In the genomic region with DNA sequence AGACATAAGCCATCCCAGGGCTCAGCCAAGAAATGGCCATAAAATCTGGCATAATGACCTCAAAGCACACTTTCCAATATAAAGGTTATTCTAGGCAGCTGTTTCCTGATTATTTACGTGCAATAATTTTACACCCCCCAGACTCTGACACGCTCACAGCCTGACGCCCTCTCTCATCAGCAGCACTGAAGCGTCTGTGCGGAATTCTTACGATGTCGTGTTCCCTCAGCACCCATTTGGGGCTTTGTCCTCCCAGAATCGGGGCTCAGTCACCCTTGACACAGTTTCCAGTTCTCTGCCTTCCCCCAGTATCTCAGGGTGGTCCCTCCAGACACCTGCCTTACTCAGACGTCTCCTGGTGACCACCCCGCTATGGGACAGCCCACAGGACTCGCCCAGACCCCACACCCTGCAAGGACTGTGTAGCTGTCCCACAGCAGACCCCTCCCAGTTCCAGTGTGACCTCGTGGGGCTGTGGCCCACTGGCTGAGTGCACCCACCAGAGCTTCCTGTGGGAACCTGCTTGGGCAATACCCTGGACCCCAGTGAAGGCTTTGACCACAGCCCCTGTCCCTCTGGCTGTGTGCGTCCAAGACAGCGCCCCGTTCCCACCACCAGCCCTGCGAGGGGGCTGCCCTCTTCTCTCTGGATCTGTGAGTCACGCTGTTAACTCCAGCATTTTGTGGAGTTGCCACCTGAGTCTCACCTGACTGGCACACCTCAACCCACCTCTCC, we compare ENCODE assay signal across 16 cellular contexts.
A peak's percentile ranks its signal among the peaks of the same experiment; 100 is the strongest.
DNase-seq lines count a peak whose midpoint lies in the region; TF ChIP-seq lines count a peak whose summit lies in the region.
"Had no signal": no experiment of that assay in that cellular context is flagged by ENCODE, and none has a peak within 500 bp of the region (broad histone marks: within the 10 kb centered on the region; RNA-seq: fewer than 3 reads in every experiment).

No MANE protein-coding gene starts in this region.

- no peaks in the 10 kb centered on the region for H3K79me2 ChIP-seq in OCI-LY7 (ENCODE audit: insufficient read depth, low read depth, low read length)

- no peaks in the 10 kb centered on the region for H3K79me1 ChIP-seq in mesenchymal stem cell (replicated peaks; ENCODE audit: low read length, poor library complexity, severe bottlenecking)

- CTCF ChIA-PET in OCI-LY7 (lab: Charles Lee; ENCODE audit: unreplicated experiment) = no interaction called here

- no peaks in the 10 kb centered on the region for H4K20me1 ChIP-seq in OCI-LY7 (ENCODE audit: insufficient read depth, low read length)

- peak overlapping the region; percentile 45 for H3K27ac Mint-ChIP-seq in chondrocyte (ENCODE audit: unreplicated experiment)
- no peak overlapping the region for H3K27ac Mint-ChIP-seq in progenitor cell of endocrine pancreas
- H3K27ac Mint-ChIP-seq: CD8-positive, alpha-beta memory T cell had no signal

- H3K23ac ChIP-seq in mesenchymal stem cell (ENCODE audit: low read length in 2 of 2) = no peak overlapping the region

- peaks cover 14% of the 10 kb centered on the region for H3K9me3 ChIP-seq in mesenchymal stem cell (ENCODE audit: control insufficient read depth, low read length)
- H3K9me3 ChIP-seq in skeletal muscle tissue (ENCODE audit: control insufficient read depth in 3 of 3, low read length in 3 of 3) = no peaks in the 10 kb centered on the region
- no peaks in the 10 kb centered on the region for H3K9me3 ChIP-seq in OCI-LY7 (ENCODE audit: low read length)
- H3K9me3 ChIP-seq: BE2C, HAP-1 had no signal

- no peak overlapping the region for H2BK120ac ChIP-seq in mesenchymal stem cell (ENCODE audit: low read depth, low read length)

- no peak overlapping the region for H2AFZ ChIP-seq in mesenchymal stem cell (ENCODE audit: low read depth, low read length)
- H2AFZ ChIP-seq in OCI-LY7 (ENCODE audit: low read length) = no peak overlapping the region

- peak overlapping the region in 1 of 2 experiments; percentile 13 for H3K18ac ChIP-seq in mesenchymal stem cell (ENCODE audit: low read depth in 1 of 2, low read length in 2 of 2)

- no peak overlapping the region for H3K9ac ChIP-seq in mesenchymal stem cell (ENCODE audit: low read length)
- no peak overlapping the region for H3K9ac ChIP-seq in skeletal muscle tissue (ENCODE audit: low read depth in 1 of 3, low read length in 3 of 3)

- intact Hi-C loops in OCI-LY7 (cut with micrococcal nuclease; ENCODE audit: unreplicated experiment) = no loop called here

- DNase-seq in HL-60 (ENCODE audit: low read depth in 1 of 2, low spot score in 1 of 2) (no peak), chondrocyte (ENCODE audit: low spot score) (no peak), mesenchymal stem cell (no peak), NCI-H187 treated with DMSO at 0.1 percent for 48 hours (lab: John Stamatoyannopoulos, UW) (no peak), OCI-LY7 (ENCODE audit: low spot score) (no peak), COLO668 (lab: John Stamatoyannopoulos, UW; ENCODE audit: unreplicated experiment) (no peak), progenitor cell of endocrine pancreas (ENCODE audit: low spot score, unreplicated experiment) (no peak)
- DNase-seq: BE2C; CD8-positive, alpha-beta memory T cell; DND-41; GDM1; KG1; NCI-H146; NCI-H2081 treated with DMSO at 0.1 percent for 48 hours had no signal

- H2AK5ac ChIP-seq in mesenchymal stem cell (ENCODE audit: low read length, severe bottlenecking) = no peak overlapping the region

- H3K4me1 ChIP-seq in mesenchymal stem cell (ENCODE audit: control insufficient read depth, insufficient read depth, low read depth, low read length) (peaks cover 16% of the 10 kb centered on the region), skeletal muscle tissue (ENCODE audit: control insufficient read depth in 3 of 3, insufficient read depth in 3 of 3, low read length in 3 of 3) (peaks cover 20 to 31% (median 24%) of the 10 kb centered on the region in 3 donors), OCI-LY7 (ENCODE audit: insufficient read depth, low read length, poor library complexity, severe bottlenecking) (no peaks in the 10 kb centered on the region)
- H3K4me1 ChIP-seq: BE2C, HAP-1 had no signal

- no peak overlapping the region for H3K4ac ChIP-seq in mesenchymal stem cell (ENCODE audit: low read depth in 1 of 2, low read length in 2 of 2)

- no peak overlapping the region for H4K91ac ChIP-seq in mesenchymal stem cell (ENCODE audit: low read length)

- H2BK12ac ChIP-seq in mesenchymal stem cell (ENCODE audit: low read length in 2 of 2) = peak overlapping the region; percentile 18 to 82

- H3K36me3 ChIP-seq in mesenchymal stem cell (ENCODE audit: control insufficient read depth in 1 of 2, insufficient read depth in 2 of 2, low read depth in 1 of 2, low read length in 2 of 2) (peaks cover 0 to 2% of the 10 kb centered on the region in 2 experiments), skeletal muscle tissue (ENCODE audit: control insufficient read depth in 3 of 3, insufficient read depth in 3 of 3, low read length in 3 of 3) (no peaks in the 10 kb centered on the region), OCI-LY7 (ENCODE audit: insufficient read depth, low read length) (no peaks in the 10 kb centered on the region)
- H3K36me3 ChIP-seq: BE2C, HAP-1 had no signal

- H3K4me3 ChIP-seq in HL-60 (replicated peaks; ENCODE audit: insufficient read depth, low read length) (no peak overlapping the region), mesenchymal stem cell (ENCODE audit: insufficient read depth in 1 of 2, low read depth in 1 of 2, low read length in 2 of 2) (no peak overlapping the region), skeletal muscle tissue (ENCODE audit: low read length in 3 of 3) (no peak overlapping the region), OCI-LY7 (ENCODE audit: low read depth, low read length, poor library complexity, severe bottlenecking) (no peak overlapping the region)
- H3K4me3 ChIP-seq: HAP-1 had no signal

- TF ChIP-seq CTCF in HL-60 (IDR thresholded peaks at IDR 0.05; ENCODE audit: insufficient read depth, low read length) (no peak), chondrocyte (IDR thresholded peaks at IDR 0.05) (no peak), OCI-LY7 (conservative IDR thresholded peaks at IDR 0.05; ENCODE audit: low read length) (no peak), progenitor cell of endocrine pancreas (IDR thresholded peaks at IDR 0.05; ENCODE audit: unreplicated experiment) (no peak)

- peaks cover 16% of the 10 kb centered on the region for H3K9me3 Mint-ChIP-seq in chondrocyte (ENCODE audit: low read depth)
- peaks cover 13% of the 10 kb centered on the region for H3K9me3 Mint-ChIP-seq in progenitor cell of endocrine pancreas (ENCODE audit: low read depth)

- no peak overlapping the region for H3K4me3 Mint-ChIP-seq in chondrocyte (ENCODE audit: unreplicated experiment)
- H3K4me3 Mint-ChIP-seq in progenitor cell of endocrine pancreas (ENCODE audit: low read depth) = no peak overlapping the region
- H3K4me3 Mint-ChIP-seq: CD8-positive, alpha-beta memory T cell had no signal

- peak overlapping the region in 1 of 2 experiments; percentile 6 for H3K14ac ChIP-seq in mesenchymal stem cell (ENCODE audit: low read length in 2 of 2)

- BruUV-seq in OCI-LY7 (replicated peaks; lab: Mats Ljungman, UMichigan) = no TSS peak

- H2BK5ac ChIP-seq in mesenchymal stem cell (ENCODE audit: low read depth, low read length, poor library complexity, severe bottlenecking) = no peak overlapping the region

- POLR2A ChIA-PET in OCI-LY7 (lab: Charles Lee) = no interaction called here

- peaks cover 4% of the 10 kb centered on the region for H3K36me3 Mint-ChIP-seq in chondrocyte (ENCODE audit: low read depth)
- H3K36me3 Mint-ChIP-seq in progenitor cell of endocrine pancreas (ENCODE audit: insufficient read depth) = no peaks in the 10 kb centered on the region
- H3K36me3 Mint-ChIP-seq: CD8-positive, alpha-beta memory T cell had no signal

- no peaks in the 10 kb centered on the region for H3K9me2 ChIP-seq in OCI-LY7 (ENCODE audit: insufficient read depth, low read length)

- H3K27me3 Mint-ChIP-seq in chondrocyte (ENCODE audit: low read depth) = peaks cover 14% of the 10 kb centered on the region
- H3K27me3 Mint-ChIP-seq in progenitor cell of endocrine pancreas = peaks cover 43% of the 10 kb centered on the region

- H3K4me1 Mint-ChIP-seq in chondrocyte (ENCODE audit: low read depth) (peaks cover 21% of the 10 kb centered on the region), progenitor cell of endocrine pancreas (ENCODE audit: low read depth) (peaks cover 9% of the 10 kb centered on the region)

- WGBS in mesenchymal stem cell = 93% methylated on average over 17 of the region's 17 CpGs

- no peaks in the 10 kb centered on the region for H3K27me3 ChIP-seq in HL-60 (ENCODE audit: insufficient read depth, poor library complexity, severe bottlenecking)
- peaks cover 0 to 7% of the 10 kb centered on the region in 2 experiments for H3K27me3 ChIP-seq in mesenchymal stem cell (ENCODE audit: control insufficient read depth in 1 of 2, insufficient read depth in 1 of 2, low read length in 2 of 2)
- H3K27me3 ChIP-seq in skeletal muscle tissue (ENCODE audit: control insufficient read depth in 3 of 3, insufficient read depth in 3 of 3, low read length in 3 of 3) = peaks cover 0 to 2% (median 2%) of the 10 kb centered on the region in 3 donors
- H3K27me3 ChIP-seq: BE2C had no signal

- no peak overlapping the region for H3K4me2 ChIP-seq in mesenchymal stem cell (ENCODE audit: low read length, poor library complexity, severe bottlenecking)
- H3K4me2 ChIP-seq in OCI-LY7 (ENCODE audit: low read length) = no peak overlapping the region

- no peak overlapping the region for H4K8ac ChIP-seq in mesenchymal stem cell (ENCODE audit: low read length)

- peak overlapping the region; percentile 3 for H2BK15ac ChIP-seq in mesenchymal stem cell (ENCODE audit: low read depth, poor library complexity, severe bottlenecking)

- H3K27ac ChIP-seq in HL-60 (replicated peaks) (peak overlapping the region; percentile 99), mesenchymal stem cell (ENCODE audit: low read length, poor library complexity, severe bottlenecking) (no peak overlapping the region), skeletal muscle tissue (ENCODE audit: low read depth, low read length) (peak overlapping the region; percentile 64), OCI-LY7 (ENCODE audit: low read depth, low read length, poor library complexity, severe bottlenecking) (no peak overlapping the region)

Comparison
In these comparisons a context has a peak if more than half of its experiments do, and no peak if none do; other contexts are left out.
1. H3K27ac ChIP-seq: peak in HL-60 (single experiment) and skeletal muscle tissue (single experiment); none in mesenchymal stem cell (single experiment) and OCI-LY7 (single experiment).